6 cellular contexts compared by ENCODE assay signal in the genomic region with DNA sequence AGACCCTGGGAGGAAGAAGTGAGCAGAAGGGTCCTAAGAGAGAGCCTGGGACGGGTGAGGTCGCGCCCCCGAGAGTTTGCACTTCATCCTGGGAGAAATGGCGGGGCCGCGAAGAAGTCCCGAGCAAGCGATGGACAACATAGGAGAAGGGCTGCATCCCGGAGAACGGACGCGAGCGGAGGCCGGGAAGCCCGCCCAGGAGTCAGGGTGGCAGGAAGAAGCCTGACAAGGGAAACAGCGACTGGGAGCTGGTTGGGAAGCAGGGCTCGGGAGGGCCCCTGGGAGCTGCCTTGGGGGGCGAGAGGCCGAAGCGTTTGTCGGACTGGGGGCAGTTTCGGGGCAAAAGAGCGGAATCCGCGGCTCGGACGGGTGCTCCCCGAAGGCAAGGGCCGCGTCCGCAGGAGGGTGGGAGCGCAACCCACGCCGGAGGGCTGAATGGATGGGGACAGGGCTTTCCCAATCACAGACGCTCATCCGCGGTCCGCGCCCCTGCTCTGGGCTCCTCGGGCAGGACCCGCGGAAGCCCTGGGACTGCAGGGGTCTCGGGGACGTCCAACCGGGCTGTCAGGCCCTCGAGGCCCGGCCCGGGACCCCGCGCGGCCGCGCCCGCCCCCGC. TPM values are rescaled to one million over a fixed set of nuclear protein-coding genes. Genes with fewer than 3 reads are reported as not detected.
DNase-seq lines count a peak whose midpoint lies in the region; ATAC-seq and TF ChIP-seq lines count a peak whose summit lies in the region.

No MANE protein-coding gene starts in this region.

- TF ChIP-seq CTCF in AG04449 (IDR thresholded peaks at IDR 0.05; ENCODE audit: insufficient read depth, low read length, missing control alignments) = no peak

- H3K4me1 Mint-ChIP-seq in naive B cell = peaks cover 34 to 41% (median 38%) of the 10 kb centered on the region in 3 donors

- POLR2A ChIA-PET in AG04449 (lab: Yijun Ruan, JAX) = interaction anchor here (0.6 to 0.7 kb wide), 2 partner anchors 9 to 17 kb away, joined by 3 to 6 read pairs; no protein-coding TSS in a partner anchor

- peak overlapping the region; percentile 80 for H3K4me3 ChIP-seq in AG04449 (ENCODE audit: low read depth, low read length)

- H3K27me3 Mint-ChIP-seq in naive B cell = no peaks in the 10 kb centered on the region

- DNase-seq in AG04449 (ENCODE audit: low read depth, low spot score) (no peak), astrocyte of the hippocampus (ENCODE audit: low read depth, low spot score) (peak; percentile 44), naive B cell (no peak), SW 1271 (lab: John Stamatoyannopoulos, UW) (no peak), HPDE6-E6E7 (ENCODE audit: extremely low spot score) (no peak)

- ATAC-seq in HG02759 (IDR thresholded peaks at IDR 0.05; ENCODE audit: unreplicated experiment) (peak; percentile 19), naive B cell (ENCODE audit: low read depth in 2 of 2) (peak; percentile 12 to 13)

- peak overlapping the region; percentile 87 to 99 (median 97) for H3K4me3 Mint-ChIP-seq in naive B cell

- CTCF ChIA-PET in AG04449 (lab: Yijun Ruan, JAX) = interaction anchor here (1.7 to 3.9 kb wide), 2 partner anchors 12 to 46 kb away, joined by 3 to 14 read pairs; no protein-coding TSS in a partner anchor

- no peaks in the 10 kb centered on the region for H3K9me3 Mint-ChIP-seq in naive B cell

- peak overlapping the region; percentile 87 to 98 (median 95) for H3K27ac Mint-ChIP-seq in naive B cell

- no peaks in the 10 kb centered on the region for H3K36me3 Mint-ChIP-seq in naive B cell

RNA-seq across cellular contexts. Expression of a gene that starts 0.5 kb away (rescaled TPM):
- polyA plus RNA-seq in naive B cell (ENCODE audit: low read depth in 6 of 6) = 100 to 1,000 TPM in 1 of 6 donors, 10 to 100 TPM in 5; 59.4 to 113 (median 78.2) TPM

RNA-seq across cellular contexts. Expression of a gene that starts 20.4 kb away (rescaled TPM):
- 1 to 10 TPM; 1.9 to 6.1 (median 3.6) TPM for polyA plus RNA-seq in naive B cell (ENCODE audit: low read depth in 6 of 6)

RNA-seq across cellular contexts. Expression of a gene that starts 20.4 kb away (rescaled TPM):
- 10 to 100 TPM; 18.9 to 35.1 (median 25.6) TPM for polyA plus RNA-seq in naive B cell (ENCODE audit: low read depth in 6 of 6)

RNA-seq across cellular contexts. Expression of a gene that starts 21.4 kb away (rescaled TPM):
- 1 to 10 TPM in 1 of 6 donors, under 1 TPM in 5; 0.43 to 1.4 (median 0.70) TPM for polyA plus RNA-seq in naive B cell (ENCODE audit: low read depth in 6 of 6)

RNA-seq across cellular contexts. Expression of a gene that starts 36.5 kb away (rescaled TPM):
- polyA plus RNA-seq in naive B cell (ENCODE audit: low read depth in 6 of 6) = 10 to 100 TPM in 1 of 6 donors, 1 to 10 TPM in 4, under 1 TPM in 1; 0.96 to 18.1 (median 5.2) TPM
